In the genomic region with DNA sequence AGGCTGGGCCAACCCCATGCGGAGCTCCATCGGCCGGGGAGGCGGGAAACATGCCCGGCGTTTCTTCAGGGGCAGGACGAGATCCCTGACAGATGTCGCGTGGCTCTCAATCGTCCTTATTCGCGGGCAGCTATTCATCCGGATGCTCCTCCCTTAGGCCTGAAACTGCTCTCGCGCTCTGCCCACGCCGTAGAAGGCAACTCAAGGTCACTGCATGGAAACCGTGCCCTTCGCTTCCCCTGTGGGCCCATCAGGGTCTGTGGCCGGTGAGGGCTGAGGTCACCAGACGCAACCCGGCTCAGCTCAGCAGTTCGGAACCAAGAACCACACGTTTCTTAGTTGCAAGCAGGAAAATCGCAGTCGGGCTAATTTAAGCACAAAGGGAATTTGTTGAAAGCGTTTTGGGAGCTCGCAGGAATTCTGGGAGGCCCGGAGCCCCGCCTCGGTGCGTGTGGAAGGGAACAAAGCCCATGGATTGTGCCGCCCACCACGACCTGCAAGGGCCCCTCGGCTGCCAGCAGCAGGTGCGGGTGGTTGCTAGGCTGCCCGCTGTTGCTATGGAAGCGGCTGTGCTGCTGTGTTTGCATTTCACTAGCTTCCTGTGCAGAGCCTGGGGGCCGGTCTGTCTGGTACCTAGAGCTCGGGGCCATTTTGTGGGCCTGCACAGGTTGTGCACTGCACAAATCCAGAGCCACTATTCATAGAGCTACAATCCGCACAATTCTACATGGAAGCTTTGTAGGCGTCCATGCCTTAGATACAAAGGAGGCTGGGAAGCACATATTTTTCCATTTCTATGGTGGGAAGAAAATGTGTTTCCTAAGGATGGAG, we compare ENCODE assay signal across 8 cellular contexts. TPM values are rescaled to one million over a fixed set of nuclear protein-coding genes. Genes with fewer than 3 reads are reported as not detected.
A peak's percentile ranks its signal among the peaks of the same experiment; 100 is the strongest.
DNase-seq lines count a peak whose midpoint lies in the region; ATAC-seq and TF ChIP-seq lines count a peak whose summit lies in the region.

No MANE protein-coding gene starts in this region.

- H3K9me3 ChIP-seq in CD8-positive, alpha-beta T cell (ENCODE audit: low read length), result no peaks in the 10 kb centered on the region
- no peaks in the 10 kb centered on the region for H3K9me3 ChIP-seq in Peyer's patch
- no peaks in the 10 kb centered on the region for H3K9me3 ChIP-seq in left ventricle myocardium inferior (replicated peaks)
- no peaks in the 10 kb centered on the region for H3K9me3 ChIP-seq in psoas muscle
- H3K9me3 ChIP-seq in uterus, result no peaks in the 10 kb centered on the region

- POLR2A ChIA-PET in CD8-positive, alpha-beta T cell (lab: Charles Lee), result interaction anchor here (1.0 to 1.7 kb wide), 2 partner anchors 76 to 94 kb away, joined by 4 to 6 read pairs; a partner anchor contains a TSS

- H3K27ac Mint-ChIP-seq in CD8-positive, alpha-beta T cell, result peak overlapping the region; percentile 64
- H3K27ac Mint-ChIP-seq in activated naive CD4-positive, alpha-beta T cell treated with anti-CD3 and anti-CD28 coated beads, Interleukin-2, amount 50 U/mL, for 24 hours, result peak overlapping the region; percentile 82

- peak overlapping the region; percentile 86 for H3K4me3 Mint-ChIP-seq in CD8-positive, alpha-beta T cell
- H3K4me3 Mint-ChIP-seq in activated naive CD4-positive, alpha-beta T cell treated with anti-CD3 and anti-CD28 coated beads, Interleukin-2, amount 50 U/mL, for 24 hours, result peak overlapping the region; percentile 84

- H3K27me3 ChIP-seq in CD8-positive, alpha-beta T cell (ENCODE audit: insufficient read depth, low read length), result no peaks in the 10 kb centered on the region
- H3K27me3 ChIP-seq in Peyer's patch (no peaks in the 10 kb centered on the region), left ventricle myocardium inferior (ENCODE audit: low read depth) (peaks cover 3% of the 10 kb centered on the region), psoas muscle (ENCODE audit: insufficient read depth in 3 of 3, low read length in 2 of 3) (peaks cover 0 to 20% (median 0%) of the 10 kb centered on the region in 3 donors), uterus (no peaks in the 10 kb centered on the region)

- H3K36me3 ChIP-seq in CD8-positive, alpha-beta T cell (ENCODE audit: insufficient read depth, low read length), result no peaks in the 10 kb centered on the region
- H3K36me3 ChIP-seq in Peyer's patch (no peaks in the 10 kb centered on the region), left ventricle myocardium inferior (no peaks in the 10 kb centered on the region), psoas muscle (ENCODE audit: insufficient read depth in 1 of 2, low read depth in 1 of 2) (no peaks in the 10 kb centered on the region), uterus (no peaks in the 10 kb centered on the region)

- intact Hi-C loops in CD8-positive, alpha-beta T cell (cut with DNase I, micrococcal nuclease), result loop anchor here (1.0 to 5.0 kb wide), 5 partner anchors 75 to 1531 kb away; a partner anchor contains a TSS
- intact Hi-C loops in left ventricle myocardium inferior (cut with micrococcal nuclease) (no loop called here), psoas muscle (cut with DNase I) (loop anchor here (2.0 to 5.0 kb wide), 3 partner anchors 75 to 230 kb away; a partner anchor contains a TSS), uterus (cut with DNase I; ENCODE audit: low total_unique reads) (no loop called here)

- ATAC-seq in CD8-positive, alpha-beta T cell, result peak; percentile 61
- ATAC-seq in GM19463 (IDR thresholded peaks at IDR 0.05; ENCODE audit: unreplicated experiment) (peak; percentile 77), psoas muscle (peak in 3 of 4 donors; percentile 38 to 47 (median 44))

- no peak for TF ChIP-seq CTCF in CD8-positive, alpha-beta T cell (IDR thresholded peaks at IDR 0.05)
- TF ChIP-seq CTCF in Peyer's patch (IDR thresholded peaks at IDR 0.05) (no peak), left ventricle myocardium inferior (IDR thresholded peaks at IDR 0.05; ENCODE audit: borderline replicate concordance) (no peak), psoas muscle (IDR thresholded peaks at IDR 0.05) (no peak), uterus (IDR thresholded peaks at IDR 0.05) (no peak)

- TF ChIP-seq POLR2A in Peyer's patch (IDR thresholded peaks at IDR 0.05), result no peak
- TF ChIP-seq POLR2A in uterus (IDR thresholded peaks at IDR 0.05), result no peak

- no peaks in the 10 kb centered on the region for H3K9me3 Mint-ChIP-seq in CD8-positive, alpha-beta T cell
- H3K9me3 Mint-ChIP-seq in activated naive CD4-positive, alpha-beta T cell treated with anti-CD3 and anti-CD28 coated beads, Interleukin-2, amount 50 U/mL, for 24 hours, result no peaks in the 10 kb centered on the region

- peaks cover 6% of the 10 kb centered on the region for H3K4me1 Mint-ChIP-seq in CD8-positive, alpha-beta T cell (ENCODE audit: low read depth)
- peaks cover 16% of the 10 kb centered on the region for H3K4me1 Mint-ChIP-seq in activated naive CD4-positive, alpha-beta T cell treated with anti-CD3 and anti-CD28 coated beads, Interleukin-2, amount 50 U/mL, for 24 hours

- WGBS in psoas muscle, 3 donors, result 11 to 21% (median 12%) methylated on average over 42 of the region's 42 CpGs

- H3K36me3 Mint-ChIP-seq in CD8-positive, alpha-beta T cell, result no peaks in the 10 kb centered on the region
- H3K36me3 Mint-ChIP-seq in activated naive CD4-positive, alpha-beta T cell treated with anti-CD3 and anti-CD28 coated beads, Interleukin-2, amount 50 U/mL, for 24 hours, result no peaks in the 10 kb centered on the region

- H3K27ac ChIP-seq in CD8-positive, alpha-beta T cell (ENCODE audit: low read depth, low read length), result peak overlapping the region; percentile 68
- H3K27ac ChIP-seq in Peyer's patch, result peak overlapping the region in 3 of 4 donors; percentile 47 to 62 (median 57)
- H3K27ac ChIP-seq in left ventricle myocardium inferior (replicated peaks), result peak overlapping the region; percentile 69
- peak overlapping the region; percentile 23 for H3K27ac ChIP-seq in psoas muscle
- H3K27ac ChIP-seq in uterus, result peak overlapping the region; percentile 66 to 67

- H3K27me3 Mint-ChIP-seq in CD8-positive, alpha-beta T cell (ENCODE audit: low read depth), result peaks cover 5% of the 10 kb centered on the region
- H3K27me3 Mint-ChIP-seq in activated naive CD4-positive, alpha-beta T cell treated with anti-CD3 and anti-CD28 coated beads, Interleukin-2, amount 50 U/mL, for 24 hours, result no peaks in the 10 kb centered on the region

- H3K4me3 ChIP-seq in CD8-positive, alpha-beta T cell (ENCODE audit: low read depth, low read length), result peak overlapping the region; percentile 58
- H3K4me3 ChIP-seq in Peyer's patch (peak overlapping the region; percentile 12 to 45 (median 24)), left ventricle myocardium inferior (peak overlapping the region; percentile 57), psoas muscle (peak overlapping the region; percentile 55), uterus (peak overlapping the region in 1 of 2 donors; percentile 32)

- CTCF ChIA-PET in CD8-positive, alpha-beta T cell (lab: Charles Lee), result interaction anchor here (0.6 to 3.4 kb wide), 17 partner anchors 9 to 274 kb away, joined by 3 to 41 read pairs (median 3); a partner anchor contains a TSS

- H3K4me1 ChIP-seq in CD8-positive, alpha-beta T cell (ENCODE audit: insufficient read depth, low read length), result no peaks in the 10 kb centered on the region
- H3K4me1 ChIP-seq in Peyer's patch (peaks cover 0 to 13% (median 3%) of the 10 kb centered on the region in 4 donors), left ventricle myocardium inferior (peaks cover 26% of the 10 kb centered on the region), psoas muscle (no peaks in the 10 kb centered on the region), uterus (no peaks in the 10 kb centered on the region)

- peak; percentile 45 to 75 (median 66) for DNase-seq in CD8-positive, alpha-beta T cell
- DNase-seq in HT-29 (ENCODE audit: low spot score) (peak; percentile 74), Peyer's patch (peak; percentile 50 to 83 (median 70)), left ventricle myocardium inferior (no peak), psoas muscle (peak in 1 of 2 donors; percentile 39), uterus (no peak)

RNA-seq across cellular contexts. Expression of a gene that starts 6.1 kb away (rescaled TPM):
- total RNA-seq in CD8-positive, alpha-beta T cell, result not detected
- not detected in 2 replicates for total RNA-seq in HT-29 (2014; rRNA removed; shearing (Covaris generic))
- total RNA-seq in Peyer's patch (not detected), left ventricle myocardium inferior (not detected), psoas muscle (not detected), uterus (not detected)
- not detected for polyA plus RNA-seq in psoas muscle

RNA-seq across cellular contexts. Expression of a gene that starts 51.5 kb away (rescaled TPM):
- total RNA-seq in CD8-positive, alpha-beta T cell, result not detected
- not detected in 2 replicates for total RNA-seq in HT-29 (2014; rRNA removed; shearing (Covaris generic))
- not detected for total RNA-seq in Peyer's patch
- total RNA-seq in left ventricle myocardium inferior, result not detected
- not detected for total RNA-seq in psoas muscle
- under 1 TPM in 1 of 3 donors, not detected in 2; 0.13 TPM for polyA plus RNA-seq in psoas muscle
- not detected for total RNA-seq in uterus

RNA-seq across cellular contexts. Expression of a gene that starts 57.0 kb away (rescaled TPM):
- total RNA-seq in CD8-positive, alpha-beta T cell, result not detected
- total RNA-seq in HT-29 (2014; rRNA removed; shearing (Covaris generic)), result not detected in 2 replicates
- total RNA-seq in Peyer's patch (1 to 10 TPM in 2 of 4 donors, under 1 TPM in 1, not detected in 1; 0.70 to 5.8 (median 1.1) TPM), left ventricle myocardium inferior (4.9 TPM), psoas muscle (under 1 TPM in 3 of 4 donors, not detected in 1; 0.22 to 0.79 (median 0.40) TPM), uterus (under 1 TPM in 2 of 4 donors, not detected in 2; 0.37 to 0.55 TPM)
- polyA plus RNA-seq in psoas muscle, result 1 to 10 TPM in 1 of 3 donors, under 1 TPM in 2; 0.23 to 1.0 (median 0.35) TPM

Comparison
In these comparisons a context has a peak if more than half of its experiments do, and no peak if none do; other contexts are left out.
1. DNase-seq: peak in CD8-positive, alpha-beta T cell (7 of 7), HT-29 (single experiment) and Peyer's patch (3 of 3); none in left ventricle myocardium inferior (single experiment) and uterus (0 of 2).
2. intact Hi-C loops: an anchor here in CD8-positive, alpha-beta T cell (1.0 to 5.0 kb wide) and psoas muscle (2.0 to 5.0 kb wide); none called in left ventricle myocardium inferior and uterus.
3. Peak in every context shown above with its lines, with median percentiles within 50 percentile points of each other: ATAC-seq and H3K27ac ChIP-seq.